Comparison of ENCODE assay signal across 21 cellular contexts in genomic region chr1:19770436-19771190, GRCh38. TPM values are rescaled to one million over a fixed set of nuclear protein-coding genes. Genes with fewer than 3 reads are reported as not detected.
DNase-seq lines count a peak whose midpoint lies in the region; ATAC-seq and TF ChIP-seq lines count a peak whose summit lies in the region.
"Had no signal": no experiment of that assay in that cellular context is flagged by ENCODE, and none has a peak within 500 bp of the region (broad histone marks: within the 10 kb centered on the region; RNA-seq: fewer than 3 reads in every experiment).

No MANE protein-coding gene starts in this region.

- DNase-seq in NCI-H345 (lab: John Stamatoyannopoulos, UW) (peak; percentile 12), NCI-H345 treated with DMSO at 0.1 percent for 48 hours (lab: John Stamatoyannopoulos, UW; ENCODE audit: unreplicated experiment) (no peak), NCI-H510A treated with DMSO at 0.1 percent for 48 hours (lab: John Stamatoyannopoulos, UW) (peak; percentile 94), prostate gland (ENCODE audit: low spot score) (peak; percentile 69), heart right ventricle (no peak)
- DNase-seq: CD8-positive, alpha-beta T cell; DMS79; MG63; NCI-H1092; NCI-H1436 treated with DMSO at 0.1 percent for 48 hours; NCI-H2081; NCI-H446 treated with DMSO at 0.1 percent for 48 hours; PC-9; SIG-M5 had no signal

- no peaks in the 10 kb centered on the region for H3K9me3 ChIP-seq in HEK293 (ENCODE audit: control insufficient read depth, insufficient read depth, low read depth, low read length)
- no peaks in the 10 kb centered on the region for H3K9me3 ChIP-seq in prostate gland
- no peaks in the 10 kb centered on the region for H3K9me3 ChIP-seq in heart right ventricle
- H3K9me3 ChIP-seq: MG63 had no signal

- no peak overlapping the region for H3K4me3 ChIP-seq in HEK293 (ENCODE audit: low read depth, low read length)
- no peak overlapping the region for H3K4me3 ChIP-seq in prostate gland
- no peak overlapping the region for H3K4me3 ChIP-seq in heart right ventricle
- H3K4me3 ChIP-seq: MG63, PC-9 had no signal

- H3K36me3 ChIP-seq in HEK293 (ENCODE audit: control insufficient read depth in 2 of 2, insufficient read depth in 1 of 2, low read length in 2 of 2) (no peaks in the 10 kb centered on the region), prostate gland (no peaks in the 10 kb centered on the region), heart right ventricle (peaks cover 0 to 74% (median 3%) of the 10 kb centered on the region in 9 donors)
- H3K36me3 ChIP-seq: MG63 had no signal

- ATAC-seq in HG02678 (IDR thresholded peaks at IDR 0.05; ENCODE audit: unreplicated experiment) (no peak), heart right ventricle (no peak)
- ATAC-seq: CD8-positive, alpha-beta T cell had no signal

- H3K4me1 ChIP-seq in HEK293 (ENCODE audit: control insufficient read depth, insufficient read depth, low read length) (no peaks in the 10 kb centered on the region), prostate gland (replicated peaks) (peaks cover 10% of the 10 kb centered on the region), heart right ventricle (peaks cover 0 to 5% (median 0%) of the 10 kb centered on the region in 9 donors)

- no peak for TF ChIP-seq POLR2A in prostate gland (IDR thresholded peaks at IDR 0.05)

- TF ChIP-seq CTCF in HEK293 (tag by site-specific recombination; IDR thresholded peaks at IDR 0.05), result no peak
- peak in 1 of 4 experiments; percentile 9 for TF ChIP-seq CTCF in prostate gland (IDR thresholded peaks at IDR 0.05)
- no peak for TF ChIP-seq CTCF in heart right ventricle (IDR thresholded peaks at IDR 0.05)

- WGBS in prostate gland, result 62% methylated on average over 10 of the region's 10 CpGs
- 79 to 82% methylated on average over 10 of the region's 10 CpGs for WGBS in heart right ventricle, 2 donors

- H3K27ac ChIP-seq in HEK293 (ENCODE audit: extremely low read depth, low read depth, low read length) (no peak overlapping the region), prostate gland (peak overlapping the region; percentile 71 to 87), heart right ventricle (no peak overlapping the region)
- H3K27ac ChIP-seq: PC-9, RWPE1 had no signal

- CTCF ChIA-PET in HEK293 (lab: Yijun Ruan, JAX), result interaction anchor here (0.6 to 1.0 kb wide), 3 partner anchors 9 to 288 kb away, joined by 3 to 6 read pairs (median 3); no protein-coding TSS in a partner anchor

- intact Hi-C loops in prostate gland (cut with DNase I) (no loop called here), heart right ventricle (cut with DNase I) (no loop called here)

- H3K27me3 ChIP-seq in prostate gland (replicated peaks; ENCODE audit: insufficient read depth) (no peaks in the 10 kb centered on the region), heart right ventricle (no peaks in the 10 kb centered on the region)
- H3K27me3 ChIP-seq: MG63 had no signal

- POLR2A ChIA-PET in HEK293 (lab: Yijun Ruan, JAX), result no interaction called here

TF ChIP-seq in HEK293, 187 proteins besides CTCF, POLR2A, EP300 and RAD21:
- TF ChIP-seq ZNF768 (tag by site-specific recombination; IDR thresholded peaks at IDR 0.05) (peak; percentile 73; the same call in 1 of the 2 replicates), ZNF585B (tag by site-specific recombination; IDR thresholded peaks at IDR 0.05) (no peak), ZNF114 (tag by site-specific recombination; IDR thresholded peaks at IDR 0.05) (no peak)
TF ChIP-seq in HEK293: peak in this region for 1.

RNA-seq across cellular contexts. Expression of gene TMCO4, which starts 29.1 kb away (rescaled TPM):
- total RNA-seq in prostate gland (10 to 100 TPM; 60.5 to 89.9 TPM), heart right ventricle (1 to 10 TPM; 6.6 to 9.7 (median 8.0) TPM)
- polyA plus RNA-seq in heart right ventricle, result 10 to 100 TPM in 1 of 2 donors, 1 to 10 TPM in 1; 6.1 to 12.2 TPM

RNA-seq across cellular contexts. Expression of gene RNF186, which starts 44.5 kb away (rescaled TPM):
- total RNA-seq in prostate gland, result not detected
- total RNA-seq in heart right ventricle, result not detected
- not detected for polyA plus RNA-seq in heart right ventricle
- total RNA-seq: CD8-positive, alpha-beta T cell; H4; HT-29; PC-9; T-helper 1 cell treated with Interleukin-12 subunit alpha and Interleukin-12 subunit beta and Interleukin-4 antibody, amounts not matched to agents 30 ng/mL and 1 ng/mL, for 36 hours had no signal
- polyA plus RNA-seq: BJ had no signal

Comparison
In these comparisons a context has a peak if more than half of its experiments do, and no peak if none do; other contexts are left out.
1. DNase-seq: peak in NCI-H345 (single experiment), NCI-H510A treated with DMSO at 0.1 percent for 48 hours (single experiment) and prostate gland (single experiment); none in NCI-H345 treated with DMSO at 0.1 percent for 48 hours (single experiment) and heart right ventricle (0 of 2).
2. H3K27ac ChIP-seq: peak in prostate gland (2 of 2); none in HEK293 (single experiment) and heart right ventricle (0 of 10).
3. RNA of gene TMCO4, which starts 29.1 kb away (total RNA-seq): 60.5 to 89.9 TPM in prostate gland; 6.6 to 9.7 TPM in heart right ventricle; every median in the first group is over 4 times any median in the second.